In the genomic region with DNA sequence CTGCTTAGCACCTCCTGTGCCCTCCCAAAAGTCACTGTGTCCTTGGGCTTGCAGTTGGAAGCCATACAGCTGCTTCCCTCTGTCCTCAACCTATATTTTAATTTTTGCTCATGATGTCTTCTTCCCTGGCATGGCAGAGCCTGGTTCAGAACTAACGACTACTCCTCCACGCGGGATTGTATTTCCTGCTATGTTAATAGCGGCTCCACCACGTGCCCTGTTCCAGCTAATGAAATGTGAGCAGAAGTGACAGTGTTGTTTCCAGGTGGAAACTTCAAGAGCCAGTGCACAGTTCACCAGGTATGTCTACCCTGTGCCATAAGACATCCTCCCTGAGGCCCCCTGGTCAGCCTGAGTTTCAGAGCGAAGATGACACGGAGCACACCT, we compare ENCODE assay signal across 19 cellular contexts. TPM values are rescaled to one million over a fixed set of nuclear protein-coding genes. Genes with fewer than 3 reads are reported as not detected.
DNase-seq lines count a peak whose midpoint lies in the region; ATAC-seq, FAIRE-seq and TF ChIP-seq lines count a peak whose summit lies in the region.
"Had no signal": no experiment of that assay in that cellular context is flagged by ENCODE, and none has a peak within 500 bp of the region (broad histone marks: within the 10 kb centered on the region; RNA-seq: fewer than 3 reads in every experiment).

No MANE protein-coding gene starts in this region.

- peak; percentile 47 for FAIRE-seq in bronchial epithelial cell (lab: Jason Lieb, UNC)
- FAIRE-seq: islet of Langerhans had no signal

- no peaks in the 10 kb centered on the region for H3K4me1 Mint-ChIP-seq in Calu3 (ENCODE audit: low read depth, unreplicated experiment)
- H3K4me1 Mint-ChIP-seq in naive thymus-derived CD4-positive, alpha-beta T cell = no peaks in the 10 kb centered on the region
- H3K4me1 Mint-ChIP-seq: CD8-positive, alpha-beta memory T cell; memory B cell; neural crest cell had no signal

- peaks cover 0 to 32% (median 0%) of the 10 kb centered on the region in 3 experiments for H3K9me3 ChIP-seq in naive thymus-derived CD4-positive, alpha-beta T cell (ENCODE audit: control insufficient read depth in 2 of 3, low read length in 3 of 3)

- H3K4me1 ChIP-seq in naive thymus-derived CD4-positive, alpha-beta T cell (ENCODE audit: control insufficient read depth in 2 of 2, insufficient read depth in 2 of 2, low read length in 2 of 2) = no peaks in the 10 kb centered on the region

- intact Hi-C loops in Calu3 (cut with micrococcal nuclease; ENCODE audit: unreplicated experiment) = no loop called here
- intact Hi-C loops in naive thymus-derived CD4-positive, alpha-beta T cell (cut with micrococcal nuclease) = no loop called here

- no peaks in the 10 kb centered on the region for H3K27me3 ChIP-seq in bronchial epithelial cell (ENCODE audit: control insufficient read depth, insufficient read depth, low read length)
- no peaks in the 10 kb centered on the region for H3K27me3 ChIP-seq in naive thymus-derived CD4-positive, alpha-beta T cell (ENCODE audit: control insufficient read depth in 2 of 2, insufficient read depth in 2 of 2, low read length in 2 of 2)
- H3K27me3 ChIP-seq: dorsolateral prefrontal cortex, stomach had no signal

- H3K36me3 ChIP-seq in bronchial epithelial cell (ENCODE audit: control insufficient read depth, insufficient read depth, low read length) = peaks cover 11% of the 10 kb centered on the region
- peaks cover 0 to 39% (median 2%) of the 10 kb centered on the region in 3 experiments for H3K36me3 ChIP-seq in naive thymus-derived CD4-positive, alpha-beta T cell (ENCODE audit: control insufficient read depth in 2 of 3, insufficient read depth in 3 of 3, low read length in 3 of 3)

- peak overlapping the region; percentile 68 for H3K27ac Mint-ChIP-seq in Calu3 (ENCODE audit: unreplicated experiment)
- H3K27ac Mint-ChIP-seq in naive thymus-derived CD4-positive, alpha-beta T cell = peak overlapping the region in 5 of 9 donors; percentile 12 to 68 (median 66)
- H3K27ac Mint-ChIP-seq: memory B cell had no signal

- no peak for ATAC-seq in naive thymus-derived CD4-positive, alpha-beta T cell
- ATAC-seq in HG03378 (IDR thresholded peaks at IDR 0.05; ENCODE audit: unreplicated experiment) (no peak), GM21619 (IDR thresholded peaks at IDR 0.05; ENCODE audit: unreplicated experiment) (no peak)
- ATAC-seq: esophagus mucosa had no signal

- DNase-seq in Calu3 (no peak), NCI-H526 (lab: John Stamatoyannopoulos, UW) (peak; percentile 33 to 61), bronchial epithelial cell (ENCODE audit: low read depth) (no peak), NCI-H774 (lab: John Stamatoyannopoulos, UW) (no peak), HK-2 (ENCODE audit: unreplicated experiment) (no peak)
- DNase-seq in naive thymus-derived CD4-positive, alpha-beta T cell = no peak
- DNase-seq: activated naive CD4-positive, alpha-beta T cell treated with anti-CD3 and anti-CD28 coated beads, Interleukin-2, amount 50 U/mL, for 16 hours; activated T-cell treated with anti-CD3 and anti-CD28 coated beads for 4 hours; NCI-H1694 treated with DMSO at 0.1 percent for 48 hours; retina; stomach had no signal

- H3K9me3 Mint-ChIP-seq in Calu3 (ENCODE audit: low read depth, unreplicated experiment) = peaks cover 9% of the 10 kb centered on the region
- H3K9me3 Mint-ChIP-seq in naive thymus-derived CD4-positive, alpha-beta T cell = peaks cover 11 to 30% (median 21%) of the 10 kb centered on the region in 11 donors

- peaks cover 55% of the 10 kb centered on the region for H3K36me3 Mint-ChIP-seq in Calu3 (ENCODE audit: insufficient read depth, unreplicated experiment)
- H3K36me3 Mint-ChIP-seq in naive thymus-derived CD4-positive, alpha-beta T cell = peaks cover 16 to 53% (median 45%) of the 10 kb centered on the region in 5 donors

- H3K4me3 Mint-ChIP-seq in Calu3 (ENCODE audit: low read depth, unreplicated experiment) = no peak overlapping the region
- H3K4me3 Mint-ChIP-seq in naive thymus-derived CD4-positive, alpha-beta T cell = no peak overlapping the region
- H3K4me3 Mint-ChIP-seq: CD8-positive, alpha-beta memory T cell; memory B cell; neural crest cell had no signal

- H3K27ac ChIP-seq in naive thymus-derived CD4-positive, alpha-beta T cell (ENCODE audit: low read depth, low read length) = no peak overlapping the region

- no peak overlapping the region for H3K4me3 ChIP-seq in bronchial epithelial cell (ENCODE audit: low read depth, low read length)
- no peak overlapping the region for H3K4me3 ChIP-seq in naive thymus-derived CD4-positive, alpha-beta T cell (ENCODE audit: low read length)
- H3K4me3 ChIP-seq: dorsolateral prefrontal cortex, stomach had no signal

- TF ChIP-seq CTCF in Calu3 (IDR thresholded peaks at IDR 0.05; ENCODE audit: unreplicated experiment) = no peak
- TF ChIP-seq CTCF in bronchial epithelial cell (IDR thresholded peaks at IDR 0.05; ENCODE audit: insufficient read depth, low read length, severe bottlenecking) = no peak

- POLR2A ChIA-PET in naive thymus-derived CD4-positive, alpha-beta T cell (lab: Charles Lee) = no interaction called here

- CTCF ChIA-PET in Calu3 (lab: Charles Lee) = interaction anchor here (0.6 kb wide), 1 partner anchor 50 kb away, joined by 8 read pairs; no protein-coding TSS in a partner anchor
- CTCF ChIA-PET in naive thymus-derived CD4-positive, alpha-beta T cell (lab: Charles Lee) = interaction anchor here (1.2 kb wide), 1 partner anchor 158 kb away, joined by 3 read pairs; no protein-coding TSS in a partner anchor

- BruUV-seq in Calu3 (replicated peaks; lab: Mats Ljungman, UMichigan) = no TSS peak

- H3K27me3 Mint-ChIP-seq in Calu3 (ENCODE audit: unreplicated experiment) = no peaks in the 10 kb centered on the region
- H3K27me3 Mint-ChIP-seq in naive thymus-derived CD4-positive, alpha-beta T cell = no peaks in the 10 kb centered on the region
- H3K27me3 Mint-ChIP-seq: memory B cell had no signal

RNA-seq across cellular contexts. Expression of a gene that starts 52.1 kb away (rescaled TPM):
- total RNA-seq in Calu3 (2022) (173 and 239 TPM in 2 replicates), bronchial epithelial cell (29.3 and 63.7 TPM in 2 replicates)
- 100 to 1,000 TPM in 2 of 5 experiments, 10 to 100 TPM in 3; 60.2 to 115 (median 74.7) TPM for total RNA-seq in naive thymus-derived CD4-positive, alpha-beta T cell
- 10 to 100 TPM; 39.9 to 44.9 TPM for polyA plus RNA-seq in naive thymus-derived CD4-positive, alpha-beta T cell

Comparison
In these comparisons a context has a peak if more than half of its experiments do, and no peak if none do; other contexts are left out.
1. DNase-seq: peak in NCI-H526 (2 of 2); none in Calu3 (single experiment), bronchial epithelial cell (single experiment), naive thymus-derived CD4-positive, alpha-beta T cell (0 of 9), NCI-H774 (single experiment) and HK-2 (single experiment).